ENCODE assay signal across 14 cellular contexts in genomic region chr1:108814343-108815125, GRCh38. TPM values are rescaled to one million over a fixed set of nuclear protein-coding genes. Genes with fewer than 3 reads are reported as not detected.
DNase-seq lines count a peak whose midpoint lies in the region; ATAC-seq, FAIRE-seq and TF ChIP-seq lines count a peak whose summit lies in the region.
"Had no signal": no experiment of that assay in that cellular context is flagged by ENCODE, and none has a peak within 500 bp of the region (broad histone marks: within the 10 kb centered on the region; RNA-seq: fewer than 3 reads in every experiment).

No MANE protein-coding gene starts in this region.

- no peak overlapping the region for H2AFZ ChIP-seq in GM12878 (ENCODE audit: control insufficient read depth, low read depth, low read length)

- no peaks in the 10 kb centered on the region for H4K20me1 ChIP-seq in GM12878 (ENCODE audit: control insufficient read depth, insufficient read depth)

- H3K27ac ChIP-seq in GM12878 (ENCODE audit: control insufficient read depth, insufficient read depth) (no peak overlapping the region), stomach smooth muscle (ENCODE audit: low read length) (peak overlapping the region; percentile 94), small intestine (ENCODE audit: low read depth in 1 of 2, low read length in 1 of 2) (peak overlapping the region in 1 of 2 donors; percentile 66)

- H3K9ac ChIP-seq in GM12878 (ENCODE audit: control insufficient read depth, insufficient read depth, low read length) = no peak overlapping the region
- no peak overlapping the region for H3K9ac ChIP-seq in stomach smooth muscle (ENCODE audit: low read length in 2 of 2)

- TF ChIP-seq POLR2A in GM12878 (IDR thresholded peaks at IDR 0.05; ENCODE audit: low read depth, low read length) = no peak

- H3K4me1 ChIP-seq in GM12878 (ENCODE audit: control insufficient read depth, insufficient read depth, low read length) (no peaks in the 10 kb centered on the region), stomach smooth muscle (ENCODE audit: control insufficient read depth, insufficient read depth, low read length) (peaks cover 34% of the 10 kb centered on the region), small intestine (ENCODE audit: control insufficient read depth in 2 of 2, insufficient read depth in 1 of 2, low read depth in 1 of 2, low read length in 1 of 2) (peaks cover 0 to 3% of the 10 kb centered on the region in 2 donors)

- in situ Hi-C loops in GM12878 (cut with MboI) = no loop called here

- TF ChIP-seq CTCF in GM12878 (IDR thresholded peaks at IDR 0.05 in 2 of 3, conservative IDR thresholded peaks at IDR 0.05 in 1 of 3; ENCODE audit: control insufficient read depth in 2 of 3, extremely low read depth in 1 of 3, insufficient read depth in 1 of 3, low read depth in 3 of 3, low read length in 3 of 3) = no peak

- intact Hi-C loops in GM12878 (cut with micrococcal nuclease; ENCODE audit: unreplicated experiment) = no loop called here

- TF ChIP-seq RAD21 in GM12878 (IDR thresholded peaks at IDR 0.05; ENCODE audit: insufficient read depth, low read depth, low read length) = no peak

- no peaks in the 10 kb centered on the region for H3K27me3 ChIP-seq in GM12878 (replicated peaks in 1 of 2; ENCODE audit: control insufficient read depth in 2 of 2, insufficient read depth in 2 of 2, low read length in 1 of 2)
- H3K27me3 ChIP-seq in stomach smooth muscle (ENCODE audit: control insufficient read depth in 1 of 2, insufficient read depth in 2 of 2, low read length in 2 of 2) = no peaks in the 10 kb centered on the region
- H3K27me3 ChIP-seq in small intestine (ENCODE audit: control insufficient read depth in 2 of 2, insufficient read depth in 2 of 2, low read length in 2 of 2) = no peaks in the 10 kb centered on the region

- RAD21 ChIA-PET in GM12878 (lab: Charles Lee; ENCODE audit: unreplicated experiment) = interaction anchor here (0.6 kb wide), 1 partner anchor 9 kb away, joined by 3 read pairs; no protein-coding TSS in a partner anchor

- H3K4me3 ChIP-seq in GM12878 = no peak overlapping the region
- H3K4me3 ChIP-seq in stomach smooth muscle (ENCODE audit: low read length in 2 of 2) = peak overlapping the region; percentile 10 to 23
- no peak overlapping the region for H3K4me3 ChIP-seq in small intestine (ENCODE audit: low read depth in 1 of 2, low read length in 2 of 2)

- FAIRE-seq in GM12878 (lab: Jason Lieb, UNC) (no peak), small intestine (lab: Jason Lieb, UNC) (no peak)

- H3K9me3 ChIP-seq in GM12878 (replicated peaks; ENCODE audit: control insufficient read depth, insufficient read depth, low read length) (no peaks in the 10 kb centered on the region), stomach smooth muscle (ENCODE audit: control insufficient read depth in 2 of 2, low read length in 2 of 2) (no peaks in the 10 kb centered on the region), small intestine (ENCODE audit: control insufficient read depth, low read depth) (no peaks in the 10 kb centered on the region)

- DNase-seq in HCEC 1CT = peak; percentile 54
- DNase-seq in GM12878 (ENCODE audit: low read depth, low spot score) = no peak
- peak; percentile 15 for DNase-seq in left kidney (ENCODE audit: low read depth, low spot score)
- no peak for DNase-seq in SW480 (ENCODE audit: low spot score)
- DNase-seq in small intestine = no peak
- DNase-seq: activated CD4-positive, alpha-beta T cell treated with anti-CD3 and anti-CD28 coated beads for 48 hours; DMS79; KBM-7 had no signal

- no TSS peak for BruUV-seq in GM12878 (replicated peaks; lab: Mats Ljungman, UMichigan)

- no peak for TF ChIP-seq EP300 in GM12878 (IDR thresholded peaks at IDR 0.05; ENCODE audit: borderline replicate concordance in 1 of 2, control insufficient read depth in 1 of 2, low read depth in 2 of 2, low read length in 2 of 2)

- ATAC-seq in GM12878 (no peak), HG02884 (IDR thresholded peaks at IDR 0.05; ENCODE audit: unreplicated experiment) (no peak), GM21515 (IDR thresholded peaks at IDR 0.05; ENCODE audit: unreplicated experiment) (no peak)
- ATAC-seq: esophagus mucosa, Panc1 had no signal

- H3K4me2 ChIP-seq in GM12878 (ENCODE audit: control insufficient read depth, insufficient read depth) = no peak overlapping the region

- SMC1A ChIA-PET in GM12878 (lab: Charles Lee; ENCODE audit: uncharacterized antibody, unreplicated experiment) = interaction anchor here (1.3 to 1.4 kb wide), 2 partner anchors 22 to 83 kb away, joined by 3 to 4 read pairs; no protein-coding TSS in a partner anchor

- POLR2A ChIA-PET in GM12878 (lab: Charles Lee) = no interaction called here

- CTCF ChIA-PET in GM12878 (lab: Yijun Ruan, JAX) = interaction anchor here (0.6 to 1.6 kb wide), 3 partner anchors 13 to 304 kb away, joined by 3 to 5 read pairs (median 3); no protein-coding TSS in a partner anchor

- WGBS in GM12878 (ENCODE audit: insufficient coverage, insufficient replicate concordance, low lambda C conversion rate, missing lambda C conversion rate) = 67% methylated on average over 4 of the region's 4 CpGs
- 64 to 89% (median 82%) methylated on average over 4 of the region's 4 CpGs for WGBS in small intestine, 3 donors

- no peaks in the 10 kb centered on the region for H3K36me3 ChIP-seq in GM12878 (ENCODE audit: control insufficient read depth in 2 of 2, insufficient read depth in 2 of 2, low read length in 1 of 2)
- H3K36me3 ChIP-seq in stomach smooth muscle (ENCODE audit: control insufficient read depth in 2 of 2, insufficient read depth in 2 of 2, low read length in 2 of 2) = peaks cover 0 to 3% of the 10 kb centered on the region in 2 donors
- peaks cover 0 to 1% of the 10 kb centered on the region in 2 donors for H3K36me3 ChIP-seq in small intestine (ENCODE audit: control insufficient read depth in 2 of 2, insufficient read depth in 2 of 2, low read length in 2 of 2)

- no peaks in the 10 kb centered on the region for H3K79me2 ChIP-seq in GM12878 (ENCODE audit: control insufficient read depth, insufficient read depth, low read length)

TF ChIP-seq in GM12878, 131 proteins besides CTCF, POLR2A, EP300 and RAD21:
- TF ChIP-seq ZBTB40 (IDR thresholded peaks at IDR 0.05; ENCODE audit: borderline replicate concordance) (no peak), PKNOX1 (IDR thresholded peaks at IDR 0.05) (peak; percentile 8; the same call in 1 of the 2 replicates)

RNA-seq across cellular contexts. Expression of gene AKNAD1, which starts 42.4 kb away (rescaled TPM):
- not detected in 2 replicates for total RNA-seq in GM12878 (2013; cell fraction: nucleolus; rRNA removed)
- total RNA-seq in GM12878 (2014; rRNA removed) = 0.33 TPM in 1 of 2 replicates, not detected in the other
- not detected in 2 replicates for total RNA-seq in GM12878 (2014; rRNA removed; fragmentation: Illumina TruSeq; extraction: Trizol)
- not detected in 2 replicates for total RNA-seq in GM12878 (2021)
- not detected for polyA plus RNA-seq in GM12878 (2011; ENCODE audit: low read depth)
- polyA plus RNA-seq in GM12878 (2011; rRNA removed) = not detected in 2 replicates
- not detected in 2 replicates for polyA plus RNA-seq in GM12878 (2011; cell fraction: cytosol; rRNA removed)
- not detected in 2 replicates for polyA plus RNA-seq in GM12878 (2011; cell fraction: nucleus; rRNA removed)
- not detected in 2 replicates for polyA plus RNA-seq in GM12878 (2012)
- 0.10 and 1.4 TPM in 2 replicates for polyA plus RNA-seq in GM12878 (2014; fragmentation: Illumina TruSeq; extraction: Trizol)
- polyA plus RNA-seq in GM12878 (2014; fragmentation: Nextera tagmentation; extraction: Ambion mirVana) = under 1 TPM; 0.05 to 0.13 TPM
- 0.11 TPM in 1 of 2 replicates, not detected in the other for polyA plus RNA-seq in GM12878 (2014; rRNA removed)
- polyA plus RNA-seq in GM12878 (2016; fragmentation: Nextera tagmentation; extraction: Ambion mirVana) = not detected
- not detected in 2 replicates for polyA minus RNA-seq in GM12878 (2011; rRNA and poly(A)+ RNA removed)
- not detected in 2 replicates for polyA minus RNA-seq in GM12878 (2011; cell fraction: cytosol; rRNA and poly(A)+ RNA removed)
- not detected in 2 replicates for polyA minus RNA-seq in GM12878 (2011; cell fraction: nucleus; rRNA and poly(A)+ RNA removed)
- polyA plus RNA-seq in small intestine = under 1 TPM in 1 of 3 donors, not detected in 2; 0.22 TPM
- polyA plus RNA-seq: neural cell had no signal

Comparison
In these comparisons a context has a peak if more than half of its experiments do, and no peak if none do; other contexts are left out.
1. DNase-seq: peak in HCEC 1CT (single experiment) and left kidney (single experiment); none in GM12878 (single experiment), SW480 (single experiment) and small intestine (single experiment).
2. H3K4me3 ChIP-seq: peak in stomach smooth muscle (2 of 2); none in GM12878 (single experiment) and small intestine (0 of 2).